In genomic region chrX:1207496-1208025, GRCh38 we compare ENCODE assay signal across 15 cellular contexts. TPM values are rescaled to one million over a fixed set of nuclear protein-coding genes. Genes with fewer than 3 reads are reported as not detected.
DNase-seq lines count a peak whose midpoint lies in the region; ATAC-seq and TF ChIP-seq lines count a peak whose summit lies in the region.
"Had no signal": no experiment of that assay in that cellular context is flagged by ENCODE, and none has a peak within 500 bp of the region (broad histone marks: within the 10 kb centered on the region; RNA-seq: fewer than 3 reads in every experiment).

No MANE protein-coding gene starts in this region.

- DNase-seq in T-helper 2 cell treated with Interferon-gamma antibody and Interleukin-4, amounts not matched to agents 5 μg/mL and 100 μg/mL, for 36 hours (ENCODE audit: low spot score) = no peak
- no peak for DNase-seq in T-helper 2 cell
- DNase-seq in Caki2 (ENCODE audit: low read depth) = peak; percentile 84
- DNase-seq in nephron progenitor cell = no peak
- DNase-seq in COLO668 (lab: John Stamatoyannopoulos, UW; ENCODE audit: unreplicated experiment) = no peak
- DNase-seq in retina = no peak
- DNase-seq in NOMO-1 treated with DMSO at 0.1 percent for 48 hours (lab: John Stamatoyannopoulos, UW; ENCODE audit: unreplicated experiment) = no peak
- DNase-seq: 8988T, Caco-2, glutamatergic neuron, IMR-90, NCI-H1092 treated with DMSO at 0.1 percent for 48 hours had no signal

- in situ Hi-C loops in Caki2 (cut with HindIII; ENCODE audit: low pct_unique_long_range_greater_than_20kb, low sequenced_read_pairs) = no loop called here

- peaks cover 38% of the 10 kb centered on the region for H3K4me1 Mint-ChIP-seq in T-helper 2 cell treated with Interferon-gamma antibody and Interleukin-4, amounts not matched to agents 5 μg/mL and 100 μg/mL, for 36 hours (ENCODE audit: low read depth)
- H3K4me1 Mint-ChIP-seq in activated T-helper 17 cell treated with anti-CD3 and anti-CD28 coated beads, Interleukin-2, amount 50 U/mL, for 72 hours = peaks cover 20% of the 10 kb centered on the region
- peaks cover 12% of the 10 kb centered on the region for H3K4me1 Mint-ChIP-seq in nephron progenitor cell

- TF ChIP-seq CTCF in nephron progenitor cell (IDR thresholded peaks at IDR 0.05) = no peak

- H3K27me3 Mint-ChIP-seq in T-helper 2 cell treated with Interferon-gamma antibody and Interleukin-4, amounts not matched to agents 5 μg/mL and 100 μg/mL, for 36 hours (ENCODE audit: low read depth) = peaks cover 10% of the 10 kb centered on the region
- peaks cover 6% of the 10 kb centered on the region for H3K27me3 Mint-ChIP-seq in activated T-helper 17 cell treated with anti-CD3 and anti-CD28 coated beads, Interleukin-2, amount 50 U/mL, for 72 hours
- H3K27me3 Mint-ChIP-seq in nephron progenitor cell (ENCODE audit: low read depth, poor library complexity) = peaks cover 21% of the 10 kb centered on the region

- peak overlapping the region; percentile 75 for H3K27ac Mint-ChIP-seq in T-helper 2 cell treated with Interferon-gamma antibody and Interleukin-4, amounts not matched to agents 5 μg/mL and 100 μg/mL, for 36 hours
- H3K27ac Mint-ChIP-seq in activated T-helper 17 cell treated with anti-CD3 and anti-CD28 coated beads, Interleukin-2, amount 50 U/mL, for 72 hours = peak overlapping the region; percentile 84
- H3K27ac Mint-ChIP-seq in nephron progenitor cell = no peak overlapping the region

- peak overlapping the region; percentile 83 for H3K4me3 Mint-ChIP-seq in T-helper 2 cell treated with Interferon-gamma antibody and Interleukin-4, amounts not matched to agents 5 μg/mL and 100 μg/mL, for 36 hours
- H3K4me3 Mint-ChIP-seq in activated T-helper 17 cell treated with anti-CD3 and anti-CD28 coated beads, Interleukin-2, amount 50 U/mL, for 72 hours = peak overlapping the region; percentile 58
- peak overlapping the region; percentile 12 for H3K4me3 Mint-ChIP-seq in nephron progenitor cell

- ATAC-seq in activated T-helper 17 cell treated with anti-CD3 and anti-CD28 coated beads, Interleukin-2, amount 50 U/mL, for 72 hours (replicated peaks) = no peak

- peaks cover 21% of the 10 kb centered on the region for H3K36me3 Mint-ChIP-seq in T-helper 2 cell treated with Interferon-gamma antibody and Interleukin-4, amounts not matched to agents 5 μg/mL and 100 μg/mL, for 36 hours (ENCODE audit: low read depth)
- H3K36me3 Mint-ChIP-seq in activated T-helper 17 cell treated with anti-CD3 and anti-CD28 coated beads, Interleukin-2, amount 50 U/mL, for 72 hours (ENCODE audit: low read depth) = no peaks in the 10 kb centered on the region
- no peaks in the 10 kb centered on the region for H3K36me3 Mint-ChIP-seq in nephron progenitor cell (ENCODE audit: low read depth)

- peaks cover 14% of the 10 kb centered on the region for H3K9me3 Mint-ChIP-seq in T-helper 2 cell treated with Interferon-gamma antibody and Interleukin-4, amounts not matched to agents 5 μg/mL and 100 μg/mL, for 36 hours
- peaks cover 6% of the 10 kb centered on the region for H3K9me3 Mint-ChIP-seq in activated T-helper 17 cell treated with anti-CD3 and anti-CD28 coated beads, Interleukin-2, amount 50 U/mL, for 72 hours
- H3K9me3 Mint-ChIP-seq in nephron progenitor cell = no peaks in the 10 kb centered on the region

RNA-seq across cellular contexts. Expression of gene CRLF2, which starts 4.9 kb away (rescaled TPM):
- 0.34 TPM in 1 of 2 replicates, not detected in the other for total RNA-seq in Caki2 (2014; rRNA removed; shearing (Covaris generic); ENCODE audit: low replicate concordance)
- 1 to 10 TPM in 1 of 2 donors, under 1 TPM in 1; 0.63 to 1.4 TPM for total RNA-seq in activated T-helper 17 cell treated with anti-CD3 and anti-CD28 coated beads, Interleukin-2, amount 50 U/mL, for 72 hours
- total RNA-seq: Caco-2, epithelial cell of proximal tubule, IMR-90, renal cortical epithelial cell had no signal

Comparison
In these comparisons a context has a peak if more than half of its experiments do, and no peak if none do; other contexts are left out.
1. H3K4me3 Mint-ChIP-seq: peak in every context shown above with its lines; median percentile 83 in T-helper 2 cell treated with Interferon-gamma antibody and Interleukin-4, amounts not matched to agents 5 μg/mL and 100 μg/mL, for 36 hours; 58 in activated T-helper 17 cell treated with anti-CD3 and anti-CD28 coated beads, Interleukin-2, amount 50 U/mL, for 72 hours; 12 in nephron progenitor cell.